9 cellular contexts compared by ENCODE assay signal in the genomic region with DNA sequence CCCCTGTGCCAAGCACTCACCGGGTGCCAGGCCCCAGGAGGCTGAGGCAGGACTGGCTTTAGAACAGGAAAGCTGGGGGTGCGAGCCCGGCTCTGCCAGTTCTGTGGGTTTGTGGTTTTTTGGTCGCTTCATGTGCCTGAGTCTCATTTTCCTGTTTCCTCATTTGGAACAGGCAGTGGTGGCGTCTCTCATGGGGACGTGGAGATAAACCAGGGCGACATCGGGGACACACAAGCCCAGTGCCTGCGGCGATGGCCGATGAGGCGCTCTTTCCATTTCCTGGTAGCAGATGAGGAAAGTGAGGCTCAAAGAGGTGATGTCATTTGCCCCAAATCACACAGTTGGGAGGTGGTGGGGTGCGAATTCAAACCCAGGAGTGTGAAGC. TPM values are rescaled to one million over a fixed set of nuclear protein-coding genes. Genes with fewer than 3 reads are reported as not detected.
A peak's percentile ranks its signal among the peaks of the same experiment; 100 is the strongest.
DNase-seq lines count a peak whose midpoint lies in the region; ATAC-seq and TF ChIP-seq lines count a peak whose summit lies in the region.
"Had no signal": no experiment of that assay in that cellular context is flagged by ENCODE, and none has a peak within 500 bp of the region (broad histone marks: within the 10 kb centered on the region; RNA-seq: fewer than 3 reads in every experiment).

No MANE protein-coding gene starts in this region.

- 52 to 60% methylated on average over 13 of the region's 13 CpGs for WGBS in aorta, 2 donors

- DNase-seq in left ventricle myocardium superior (peak; percentile 58), right atrium auricular region (ENCODE audit: low spot score) (no peak), activated T-cell treated with anti-CD3 and anti-CD28 coated beads for 1 hour (ENCODE audit: low read depth) (peak; percentile 18), aorta (peak; percentile 59), kidney tubule cell (ENCODE audit: low spot score) (no peak), DMS114 treated with DMSO at 0.1 percent for 48 hours (lab: John Stamatoyannopoulos, UW; ENCODE audit: unreplicated experiment) (no peak)

- no peaks in the 10 kb centered on the region for H3K36me3 ChIP-seq in right atrium auricular region
- no peaks in the 10 kb centered on the region for H3K36me3 ChIP-seq in mucosa of stomach (ENCODE audit: control insufficient read depth, insufficient read depth, low read length)
- H3K36me3 ChIP-seq in aorta (ENCODE audit: control insufficient read depth in 1 of 2, insufficient read depth in 2 of 2, low read length in 1 of 2) = no peaks in the 10 kb centered on the region

- H3K9ac ChIP-seq in mucosa of stomach (ENCODE audit: low read length) = peak overlapping the region; percentile 10

- H3K27me3 ChIP-seq in right atrium auricular region (no peaks in the 10 kb centered on the region), mucosa of stomach (ENCODE audit: control insufficient read depth, insufficient read depth, low read length) (no peaks in the 10 kb centered on the region), aorta (ENCODE audit: control insufficient read depth in 1 of 2, insufficient read depth in 2 of 2, low read length in 1 of 2) (no peaks in the 10 kb centered on the region)

- H3K9me3 ChIP-seq in right atrium auricular region = no peaks in the 10 kb centered on the region
- H3K9me3 ChIP-seq in mucosa of stomach (ENCODE audit: control insufficient read depth, low read length) = no peaks in the 10 kb centered on the region
- no peaks in the 10 kb centered on the region for H3K9me3 ChIP-seq in aorta (ENCODE audit: control insufficient read depth, low read length)

- H3K4me3 ChIP-seq in right atrium auricular region (no peak overlapping the region), mucosa of stomach (ENCODE audit: low read length) (no peak overlapping the region), aorta (ENCODE audit: low read length in 2 of 2) (no peak overlapping the region)

- intact Hi-C loops in left ventricle myocardium superior (cut with micrococcal nuclease) (no loop called here), aorta (cut with DNase I) (no loop called here)

- ATAC-seq in left ventricle myocardium superior (peak; percentile 13), aorta (ENCODE audit: low FRiP score) (no peak), GM21528 (IDR thresholded peaks at IDR 0.05; ENCODE audit: low FRiP score, unreplicated experiment) (no peak)
- ATAC-seq: HCT116 had no signal

- TF ChIP-seq CTCF in right atrium auricular region (IDR thresholded peaks at IDR 0.05) = no peak

- peaks cover 0 to 25% of the 10 kb centered on the region in 2 donors for H3K4me1 ChIP-seq in right atrium auricular region
- peaks cover 71% of the 10 kb centered on the region for H3K4me1 ChIP-seq in mucosa of stomach (ENCODE audit: control insufficient read depth, insufficient read depth, low read length)
- H3K4me1 ChIP-seq in aorta (ENCODE audit: control insufficient read depth in 1 of 2, insufficient read depth in 2 of 2, low read length in 2 of 2) = no peaks in the 10 kb centered on the region

- H3K27ac ChIP-seq in right atrium auricular region (peak overlapping the region in 1 of 2 donors; percentile 11), aorta (ENCODE audit: low read depth in 1 of 2, low read length in 2 of 2) (no peak overlapping the region)

RNA-seq across cellular contexts. Expression of a gene that starts 20.8 kb away (rescaled TPM):
- 10.6 TPM for total RNA-seq in left ventricle myocardium superior
- 10 to 100 TPM in 1 of 2 donors, 1 to 10 TPM in 1; 6.1 to 10.3 TPM for total RNA-seq in right atrium auricular region
- 10 to 100 TPM; 15.2 to 19.9 TPM for total RNA-seq in aorta
- 1 to 10 TPM; 8.2 to 8.9 TPM for polyA plus RNA-seq in aorta

Comparison
In these comparisons a context has a peak if more than half of its experiments do, and no peak if none do; other contexts are left out.
1. DNase-seq: peak in left ventricle myocardium superior (single experiment), activated T-cell treated with anti-CD3 and anti-CD28 coated beads for 1 hour (single experiment) and aorta (2 of 2); none in right atrium auricular region (single experiment), kidney tubule cell (single experiment) and DMS114 treated with DMSO at 0.1 percent for 48 hours (single experiment).